Comparison of ENCODE assay signal across 14 cellular contexts in the genomic region with DNA sequence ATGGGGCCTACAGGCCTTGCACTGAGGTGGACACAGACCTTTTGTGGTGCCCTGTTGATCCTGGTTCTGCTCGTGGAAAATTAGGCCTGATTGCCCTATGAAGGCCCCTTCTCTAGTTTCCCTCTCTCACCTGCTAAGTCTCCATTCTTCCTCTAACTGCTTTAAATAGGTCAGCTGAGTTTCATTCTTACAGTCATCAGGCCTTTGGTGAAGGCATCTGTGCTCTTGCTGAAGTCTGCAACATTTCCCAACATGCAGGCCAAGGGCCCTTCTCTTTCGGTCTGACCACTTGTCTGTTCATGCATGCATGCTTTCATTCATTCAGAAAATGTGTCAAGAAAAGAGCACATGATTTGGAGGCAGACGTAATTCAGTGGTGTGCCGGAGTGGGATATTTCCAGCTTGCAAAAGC.
A peak's percentile ranks its signal among the peaks of the same experiment; 100 is the strongest.
DNase-seq lines count a peak whose midpoint lies in the region; ATAC-seq and TF ChIP-seq lines count a peak whose summit lies in the region.
"Had no signal": no experiment of that assay in that cellular context is flagged by ENCODE, and none has a peak within 500 bp of the region (broad histone marks: within the 10 kb centered on the region; RNA-seq: fewer than 3 reads in every experiment).

No MANE protein-coding gene starts in this region.

- H4K20me1 ChIP-seq in osteoblast (ENCODE audit: insufficient read depth, low read length) = no peaks in the 10 kb centered on the region

- H3K4me3 ChIP-seq in osteoblast (ENCODE audit: insufficient read depth, low read length) = no peak overlapping the region
- H3K4me3 ChIP-seq: testis had no signal

- in situ Hi-C loops in GM13976 (cut with MboI; ENCODE audit: low sequenced_read_pairs, unreplicated experiment) = no loop called here

- no peak for TF ChIP-seq CTCF in GM13976 (IDR thresholded peaks at IDR 0.05; ENCODE audit: borderline replicate concordance, control extremely low read depth, extremely low read depth, insufficient read depth, missing control alignments)
- TF ChIP-seq CTCF in osteoblast (IDR thresholded peaks at IDR 0.05; ENCODE audit: extremely low read depth, low read depth, low read length) = no peak

- H3K27ac ChIP-seq in osteoblast (ENCODE audit: low read depth, low read length) = no peak overlapping the region
- H3K27ac ChIP-seq: testis had no signal

- no peak overlapping the region for H3K4me2 ChIP-seq in osteoblast (ENCODE audit: insufficient read depth, low read length)

- H2AFZ ChIP-seq in osteoblast (ENCODE audit: low read length) = no peak overlapping the region

- no peaks in the 10 kb centered on the region for H3K36me3 ChIP-seq in osteoblast (ENCODE audit: insufficient read depth, low read length)

- no peaks in the 10 kb centered on the region for H3K27me3 ChIP-seq in osteoblast (ENCODE audit: insufficient read depth, low read length)
- H3K27me3 ChIP-seq: testis had no signal

- H3K4me1 ChIP-seq in osteoblast (ENCODE audit: insufficient read depth, low read length) = no peaks in the 10 kb centered on the region
- H3K4me1 ChIP-seq: testis had no signal

- H3K9me3 ChIP-seq in osteoblast (ENCODE audit: low read depth, low read length) = no peaks in the 10 kb centered on the region
- H3K9me3 ChIP-seq: testis had no signal

- no peaks in the 10 kb centered on the region for H3K79me2 ChIP-seq in osteoblast (ENCODE audit: insufficient read depth, low read length)

- DNase-seq in GM13976 (ENCODE audit: low spot score) (peak; percentile 78), NOMO-1 (lab: John Stamatoyannopoulos, UW; ENCODE audit: unreplicated experiment in 2 of 2) (peak; percentile 50 to 69), DMS 273 treated with DMSO at 0.1 percent for 48 hours (lab: John Stamatoyannopoulos, UW) (no peak), GF-D8 (lab: John Stamatoyannopoulos, UW) (no peak), osteoblast (ENCODE audit: insufficient read length, low spot score, missing footprints) (no peak)
- DNase-seq in activated effector memory CD4-positive, alpha-beta T cell treated with anti-CD3 and anti-CD28 coated beads, Interleukin-2, amount 50 U/mL, for 16 hours = no peak
- DNase-seq: activated T-cell treated with anti-CD3 and anti-CD28 coated beads, Interleukin-2, amount 50 U/mL, for 48 hours; CD4-positive, alpha-beta T cell; HFFc6; natural killer cell; NCI-H1930; testis had no signal

- ATAC-seq in GM19455 (IDR thresholded peaks at IDR 0.05; ENCODE audit: unreplicated experiment) (peak; percentile 74), HG03025 (IDR thresholded peaks at IDR 0.05; ENCODE audit: low FRiP score, unreplicated experiment) (peak; percentile 65)
- ATAC-seq: natural killer cell had no signal

Comparison
In these comparisons a context has a peak if more than half of its experiments do, and no peak if none do; other contexts are left out.
1. DNase-seq: peak in GM13976 (single experiment) and NOMO-1 (2 of 2); none in DMS 273 treated with DMSO at 0.1 percent for 48 hours (single experiment), activated effector memory CD4-positive, alpha-beta T cell treated with anti-CD3 and anti-CD28 coated beads, Interleukin-2, amount 50 U/mL, for 16 hours (single experiment), GF-D8 (single experiment) and osteoblast (single experiment).